23 cellular contexts compared by ENCODE assay signal in genomic region chr10:70777063-70777875, GRCh38. TPM values are rescaled to one million over a fixed set of nuclear protein-coding genes. Genes with fewer than 3 reads are reported as not detected.
DNase-seq lines count a peak whose midpoint lies in the region; FAIRE-seq and TF ChIP-seq lines count a peak whose summit lies in the region.
"Had no signal": no experiment of that assay in that cellular context is flagged by ENCODE, and none has a peak within 500 bp of the region (broad histone marks: within the 10 kb centered on the region; RNA-seq: fewer than 3 reads in every experiment).

No MANE protein-coding gene starts in this region.

- in situ Hi-C loops in GM13976 (cut with MboI; ENCODE audit: low sequenced_read_pairs, unreplicated experiment), result no loop called here

- no peak for FAIRE-seq in small intestine (lab: Jason Lieb, UNC)

- H3K9me3 ChIP-seq in small intestine (ENCODE audit: control insufficient read depth, low read depth), result no peaks in the 10 kb centered on the region
- H3K9me3 ChIP-seq: MG63, neutrophil, psoas muscle, transverse colon had no signal

- TF ChIP-seq CTCF in GM13976 (IDR thresholded peaks at IDR 0.05; ENCODE audit: borderline replicate concordance, control extremely low read depth, extremely low read depth, insufficient read depth, missing control alignments), result no peak

- H3K4me1 ChIP-seq in small intestine (ENCODE audit: control insufficient read depth in 2 of 2, insufficient read depth in 1 of 2, low read depth in 1 of 2, low read length in 1 of 2), result no peaks in the 10 kb centered on the region
- H3K4me1 ChIP-seq: psoas muscle had no signal

- H3K4me3 ChIP-seq in small intestine (ENCODE audit: low read depth in 1 of 2, low read length in 2 of 2), result no peak overlapping the region
- H3K4me3 ChIP-seq: MG63, psoas muscle, transverse colon had no signal

- 37 to 80% (median 54%) methylated on average over 16 to 18 of the region's 18 CpGs for WGBS in small intestine, 3 donors

- no peaks in the 10 kb centered on the region for H3K27me3 ChIP-seq in small intestine (ENCODE audit: control insufficient read depth in 2 of 2, insufficient read depth in 2 of 2, low read length in 2 of 2)
- H3K27me3 ChIP-seq: MG63, neutrophil, transverse colon had no signal

- no peak overlapping the region for H3K27ac ChIP-seq in small intestine (ENCODE audit: low read depth in 1 of 2, low read length in 1 of 2)
- H3K27ac ChIP-seq: neutrophil, psoas muscle, RWPE1, transverse colon had no signal

- H3K36me3 ChIP-seq in small intestine (ENCODE audit: control insufficient read depth in 2 of 2, insufficient read depth in 2 of 2, low read length in 2 of 2), result no peaks in the 10 kb centered on the region
- H3K36me3 ChIP-seq: MG63, neutrophil, transverse colon had no signal

- peak; percentile 3 for DNase-seq in D341Med (ENCODE audit: low spot score)
- DNase-seq in GM13976 (ENCODE audit: low spot score), result peak; percentile 10
- peak; percentile 45 for DNase-seq in islet precursor cell
- DNase-seq in small intestine, result peak; percentile 22
- DNase-seq in OCI-M2 (lab: John Stamatoyannopoulos, UW; ENCODE audit: unreplicated experiment), result no peak
- DNase-seq in NK-92 (lab: John Stamatoyannopoulos, UW; ENCODE audit: unreplicated experiment), result no peak
- DNase-seq in GM19240 (ENCODE audit: insufficient read length, low spot score), result no peak
- DNase-seq: activated CD4-positive, alpha-beta T cell treated with anti-CD3 and anti-CD28 coated beads for 36 hours; activated naive CD4-positive, alpha-beta T cell treated with anti-CD3 and anti-CD28 coated beads, Interleukin-2, amount 50 U/mL, for 16 hours; amniotic stem cell; C1 segment of cervical spinal cord; DND-41; effector memory CD4-positive, alpha-beta T cell; erythroblast; KG1; MG63; NCI-H2029 treated with DMSO at 0.1 percent for 48 hours; NCI-H226; NCI-H748 treated with DMSO at 0.1 percent for 48 hours; psoas muscle; transverse colon had no signal

RNA-seq across cellular contexts. Expression of gene TBATA, which starts 7.9 kb away (rescaled TPM):
- not detected for polyA plus RNA-seq in small intestine
- polyA plus RNA-seq: psoas muscle had no signal

RNA-seq across cellular contexts. Expression of gene SGPL1, which starts 38.5 kb away (rescaled TPM):
- polyA plus RNA-seq in small intestine, result 10 to 100 TPM in 2 of 3 donors, 1 to 10 TPM in 1; 10.0 to 18.4 (median 14.3) TPM

Comparison
In these comparisons a context has a peak if more than half of its experiments do, and no peak if none do; other contexts are left out.
1. DNase-seq: peak in D341Med (single experiment), GM13976 (single experiment), islet precursor cell (single experiment) and small intestine (single experiment); none in OCI-M2 (single experiment), NK-92 (single experiment) and GM19240 (single experiment).